1 cellular context compared by ENCODE assay signal in genomic region chr12:27143676-27144075, GRCh38.
TF ChIP-seq lines count a peak whose summit lies in the region.

No MANE protein-coding gene starts in this region.

TF ChIP-seq in GM23338, 12 proteins besides CTCF, POLR2A, EP300 and RAD21:
- TF ChIP-seq ZNF462 (CRISPR knock-in tag; IDR thresholded peaks at IDR 0.05) = no peak
- no peak for TF ChIP-seq REST (IDR thresholded peaks at IDR 0.05; ENCODE audit: unreplicated experiment)
- TF ChIP-seq CREB1 (CRISPR knock-in tag; IDR thresholded peaks at IDR 0.05; ENCODE audit: low read depth) = no peak
- no peak for TF ChIP-seq STAT1 (IDR thresholded peaks at IDR 0.05; ENCODE audit: unreplicated experiment)
- TF ChIP-seq ZNF331 (CRISPR knock-in tag; IDR thresholded peaks at IDR 0.05; ENCODE audit: low read depth) = no peak
- TF ChIP-seq ZNF114 (CRISPR knock-in tag; IDR thresholded peaks at IDR 0.05) = no peak
- no peak for TF ChIP-seq EZH2phosphoT487 (IDR thresholded peaks at IDR 0.05; ENCODE audit: unreplicated experiment)
- TF ChIP-seq EZH2 (IDR thresholded peaks at IDR 0.05; ENCODE audit: low read depth, unreplicated experiment) = no peak
- no peak for TF ChIP-seq JUNB (IDR thresholded peaks at IDR 0.05; ENCODE audit: unreplicated experiment)
